Comparison of ENCODE assay signal across 16 cellular contexts in genomic region chr20:35840403-35840802, GRCh38.
"Had no signal": no experiment of that assay in that cellular context is flagged by ENCODE, and none has a peak within 500 bp of the region (broad histone marks: within the 10 kb centered on the region; RNA-seq: fewer than 3 reads in every experiment).

No MANE protein-coding gene starts in this region.

- H3K4me3 Mint-ChIP-seq: activated T-cell treated with anti-CD3 and anti-CD28 coated beads, Interleukin-2, amount 50 U/mL, for 4 hours; mesothelial cell of epicardium; neural progenitor cell; T-helper 2 cell treated with Interferon-gamma antibody and Interleukin-4, amounts not matched to agents 5 μg/mL and 100 μg/mL, for 36 hours had no signal

- ATAC-seq: activated naive CD4-positive, alpha-beta T cell treated with anti-CD3 and anti-CD28 coated beads, Interleukin-2, amount 50 U/mL, for 72 hours; activated T-cell treated with anti-CD3 and anti-CD28 coated beads, Interleukin-2, amount 50 U/mL, for 4 hours; left cardiac atrium; lower lobe of right lung; upper lobe of right lung had no signal

- DNase-seq: activated CD4-positive, alpha-beta T cell treated with anti-CD3 and anti-CD28 coated beads, Interleukin-2, amount 50 U/mL, for 4 hours; activated CD4-positive, CD25-positive, alpha-beta regulatory T cell treated with anti-CD3 and anti-CD28 coated beads, Interleukin-2, amount 50 U/mL, for 72 hours; activated effector memory CD4-positive, alpha-beta T cell treated with Interleukin-2 at 50 U/mL for 16 hours; activated T-cell treated with anti-CD3 and anti-CD28 coated beads, Interleukin-2, amount 50 U/mL, for 4 hours; aorta; cerebellar nuclear complex; effector CD8-positive, alpha-beta T cell; foreskin melanocyte; left cardiac atrium; lower lobe of right lung; stimulated activated CD4-positive, alpha-beta T cell treated with anti-CD3 and anti-CD28 coated beads, Interleukin-1b, Interleukin-23, amount 100 ng/mL, for 48 hours; upper lobe of right lung had no signal

- H3K27ac Mint-ChIP-seq: mesothelial cell of epicardium, neural progenitor cell had no signal

- H3K9me3 Mint-ChIP-seq: activated naive CD4-positive, alpha-beta T cell treated with anti-CD3 and anti-CD28 coated beads, Interleukin-2, amount 50 U/mL, for 72 hours had no signal
